17 cellular contexts compared by ENCODE assay signal in genomic region chr7:50399635-50400034, GRCh38.
"Had no signal": no experiment of that assay in that cellular context is flagged by ENCODE, and none has a peak within 500 bp of the region (broad histone marks: within the 10 kb centered on the region; RNA-seq: fewer than 3 reads in every experiment).

No MANE protein-coding gene starts in this region.

- H3K27ac ChIP-seq: gastrocnemius medialis, heart left ventricle, left ventricle myocardium inferior, neural progenitor cell, ovary, right lobe of liver, upper lobe of right lung had no signal

- H3K9me3 Mint-ChIP-seq: activated CD4-positive, alpha-beta T cell treated with anti-CD3 and anti-CD28 coated beads, Interleukin-2, amount 10 ng/mL, durations not matched to agents 7 days and 5 days; neural progenitor cell had no signal

- DNase-seq: activated CD4-positive, alpha-beta T cell treated with anti-CD3 and anti-CD28 coated beads, Interleukin-2, amount 10 ng/mL, durations not matched to agents 7 days and 5 days; activated CD8-positive, alpha-beta memory T cell treated with anti-CD3 and anti-CD28 coated beads for 24 hours; activated naive CD4-positive, alpha-beta T cell treated with Interleukin-2 at 50 U/mL for 16 hours; effector CD8-positive, alpha-beta T cell; gastrocnemius medialis; heart left ventricle; kidney glomerular epithelial cell; left ventricle myocardium inferior; ovary; right lobe of liver; small intestine; stimulated activated CD4-positive, alpha-beta T cell treated with anti-CD3 and anti-CD28 coated beads, Interleukin-4, amount 100 ng/mL, for 1 hour; stimulated activated naive CD4-positive, alpha-beta T cell; T1000; upper lobe of right lung had no signal

- H3K9ac ChIP-seq: neural progenitor cell had no signal

- H3K27me3 ChIP-seq: neural progenitor cell, ovary, right lobe of liver had no signal

- H3K4me1 Mint-ChIP-seq: neural progenitor cell had no signal

- ATAC-seq: activated CD4-positive, CD25-positive, alpha-beta regulatory T cell treated with anti-CD3 and anti-CD28 coated beads, Interleukin-2, amount 50 U/mL, for 24 hours; gastrocnemius medialis; heart left ventricle; right lobe of liver had no signal

- H3K4me2 ChIP-seq: neural progenitor cell had no signal

- H2AFZ ChIP-seq: neural progenitor cell had no signal

- H3K4me3 ChIP-seq: gastrocnemius medialis, heart left ventricle, left ventricle myocardium inferior, neural progenitor cell, ovary, right lobe of liver, upper lobe of right lung had no signal

- H3K27ac Mint-ChIP-seq: activated CD4-positive, alpha-beta T cell treated with anti-CD3 and anti-CD28 coated beads, Interleukin-2, amount 10 ng/mL, durations not matched to agents 7 days and 5 days; neural progenitor cell had no signal

- H3K9me3 ChIP-seq: gastrocnemius medialis, heart left ventricle, left ventricle myocardium inferior, ovary, right lobe of liver, upper lobe of right lung had no signal

- H3K4me1 ChIP-seq: gastrocnemius medialis, left ventricle myocardium inferior, neural progenitor cell, right lobe of liver, upper lobe of right lung had no signal

- H3K27me3 Mint-ChIP-seq: activated CD4-positive, alpha-beta T cell treated with anti-CD3 and anti-CD28 coated beads, Interleukin-2, amount 10 ng/mL, durations not matched to agents 7 days and 5 days had no signal

- H3K36me3 ChIP-seq: gastrocnemius medialis, left ventricle myocardium inferior, neural progenitor cell, ovary, right lobe of liver, upper lobe of right lung had no signal

- H3K4me3 Mint-ChIP-seq: activated CD4-positive, alpha-beta T cell treated with anti-CD3 and anti-CD28 coated beads, Interleukin-2, amount 10 ng/mL, durations not matched to agents 7 days and 5 days; neural progenitor cell had no signal
